Comparison of ENCODE assay signal across 1 cellular context in the genomic region with DNA sequence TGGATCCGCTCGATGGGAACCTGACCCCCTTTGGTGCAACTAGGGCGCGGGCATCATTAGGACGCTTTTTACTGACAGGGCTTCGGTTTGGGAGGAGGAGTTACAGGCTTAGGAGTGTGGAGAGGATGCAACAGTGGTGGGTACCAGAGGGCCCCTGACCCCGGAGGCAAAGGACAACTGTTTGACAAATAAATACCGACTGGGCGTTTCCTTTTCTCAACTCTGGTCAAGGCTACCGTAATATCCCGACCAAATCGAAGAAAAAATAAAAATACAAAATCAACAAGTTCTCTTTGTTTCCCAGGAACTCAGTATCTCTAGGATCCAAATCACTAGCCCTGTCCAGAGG.
TF ChIP-seq lines count a peak whose summit lies in the region.

No MANE protein-coding gene starts in this region.

TF ChIP-seq in HepG2, 621 proteins besides CTCF, POLR2A, EP300 and RAD21 (continued from another document):
- TF ChIP-seq, protein P1, sequence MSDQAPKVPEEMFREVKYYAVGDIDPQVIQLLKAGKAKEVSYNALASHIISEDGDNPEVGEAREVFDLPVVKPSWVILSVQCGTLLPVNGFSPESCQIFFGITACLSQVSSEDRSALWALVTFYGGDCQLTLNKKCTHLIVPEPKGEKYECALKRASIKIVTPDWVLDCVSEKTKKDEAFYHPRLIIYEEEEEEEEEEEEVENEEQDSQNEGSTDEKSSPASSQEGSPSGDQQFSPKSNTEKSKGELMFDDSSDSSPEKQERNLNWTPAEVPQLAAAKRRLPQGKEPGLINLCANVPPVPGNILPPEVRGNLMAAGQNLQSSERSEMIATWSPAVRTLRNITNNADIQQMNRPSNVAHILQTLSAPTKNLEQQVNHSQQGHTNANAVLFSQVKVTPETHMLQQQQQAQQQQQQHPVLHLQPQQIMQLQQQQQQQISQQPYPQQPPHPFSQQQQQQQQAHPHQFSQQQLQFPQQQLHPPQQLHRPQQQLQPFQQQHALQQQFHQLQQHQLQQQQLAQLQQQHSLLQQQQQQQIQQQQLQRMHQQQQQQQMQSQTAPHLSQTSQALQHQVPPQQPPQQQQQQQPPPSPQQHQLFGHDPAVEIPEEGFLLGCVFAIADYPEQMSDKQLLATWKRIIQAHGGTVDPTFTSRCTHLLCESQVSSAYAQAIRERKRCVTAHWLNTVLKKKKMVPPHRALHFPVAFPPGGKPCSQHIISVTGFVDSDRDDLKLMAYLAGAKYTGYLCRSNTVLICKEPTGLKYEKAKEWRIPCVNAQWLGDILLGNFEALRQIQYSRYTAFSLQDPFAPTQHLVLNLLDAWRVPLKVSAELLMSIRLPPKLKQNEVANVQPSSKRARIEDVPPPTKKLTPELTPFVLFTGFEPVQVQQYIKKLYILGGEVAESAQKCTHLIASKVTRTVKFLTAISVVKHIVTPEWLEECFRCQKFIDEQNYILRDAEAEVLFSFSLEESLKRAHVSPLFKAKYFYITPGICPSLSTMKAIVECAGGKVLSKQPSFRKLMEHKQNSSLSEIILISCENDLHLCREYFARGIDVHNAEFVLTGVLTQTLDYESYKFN (CRISPR knock-in tag; conservative IDR thresholded peaks at IDR 0.05) = peak; percentile 51
- TF ChIP-seq HNF4G (IDR thresholded peaks at IDR 0.05; ENCODE audit: borderline replicate concordance, low read depth, low read length) (peak; percentile 35; the same call in 1 of the 2 replicates), HNF4G (CRISPR knock-in tag; IDR thresholded peaks at IDR 0.05; ENCODE audit: borderline replicate concordance, low read depth) (no peak), GABPA (IDR thresholded peaks at IDR 0.05; ENCODE audit: low read depth, low read length) (no peak), GABPA (CRISPR knock-in tag; IDR thresholded peaks at IDR 0.05; ENCODE audit: low read depth) (no peak), GATAD2A (CRISPR knock-in tag; IDR thresholded peaks at IDR 0.05) (0 out of 2 replicates have a peak, but pooled peaks have one; percentile 16), ZNF777 (CRISPR knock-in tag; IDR thresholded peaks at IDR 0.05) (0 out of 2 replicates have a peak, but pooled peaks have one; percentile 10), SP5 (CRISPR knock-in tag; IDR thresholded peaks at IDR 0.05; ENCODE audit: borderline replicate concordance, low read depth) (0 out of 2 replicates have a peak, but pooled peaks have one; percentile 8), HNF4A (CRISPR knock-in tag; IDR thresholded peaks at IDR 0.05) (0 out of 2 replicates have a peak, but pooled peaks have one; percentile 30), NR2F6 (IDR thresholded peaks at IDR 0.05) (peak; percentile 44; the same call in 1 of the 2 replicates), NR2F6 (CRISPR knock-in tag; IDR thresholded peaks at IDR 0.05) (peak; percentile 47; the same call in 1 of the 2 replicates), ZZZ3 (CRISPR knock-in tag; IDR thresholded peaks at IDR 0.05; ENCODE audit: borderline replicate concordance) (no peak), HDAC2 (CRISPR knock-in tag; IDR thresholded peaks at IDR 0.05) (0 out of 2 replicates have a peak, but pooled peaks have one; percentile 3), FOXP1 (IDR thresholded peaks at IDR 0.05) (no peak), FOXP1 (CRISPR knock-in tag; IDR thresholded peaks at IDR 0.05) (no peak), TGIF2 (CRISPR knock-in tag; IDR thresholded peaks at IDR 0.05) (no peak), SOX6 (IDR thresholded peaks at IDR 0.05) (no peak), SOX6 (CRISPR knock-in tag; IDR thresholded peaks at IDR 0.05) (0 out of 2 replicates have a peak, but pooled peaks have one; percentile 25), ETV5 (CRISPR knock-in tag; IDR thresholded peaks at IDR 0.05; ENCODE audit: borderline replicate concordance) (no peak), ZNF790 (CRISPR knock-in tag; IDR thresholded peaks at IDR 0.05; ENCODE audit: borderline replicate concordance) (no peak), ZIK1 (CRISPR knock-in tag; IDR thresholded peaks at IDR 0.05; ENCODE audit: borderline replicate concordance, low read depth) (no peak), NR2F2 (IDR thresholded peaks at IDR 0.05; ENCODE audit: borderline replicate concordance, low read depth) (peak; percentile 54; the same call in 1 of the 2 replicates)
- TF ChIP-seq, protein P2, sequence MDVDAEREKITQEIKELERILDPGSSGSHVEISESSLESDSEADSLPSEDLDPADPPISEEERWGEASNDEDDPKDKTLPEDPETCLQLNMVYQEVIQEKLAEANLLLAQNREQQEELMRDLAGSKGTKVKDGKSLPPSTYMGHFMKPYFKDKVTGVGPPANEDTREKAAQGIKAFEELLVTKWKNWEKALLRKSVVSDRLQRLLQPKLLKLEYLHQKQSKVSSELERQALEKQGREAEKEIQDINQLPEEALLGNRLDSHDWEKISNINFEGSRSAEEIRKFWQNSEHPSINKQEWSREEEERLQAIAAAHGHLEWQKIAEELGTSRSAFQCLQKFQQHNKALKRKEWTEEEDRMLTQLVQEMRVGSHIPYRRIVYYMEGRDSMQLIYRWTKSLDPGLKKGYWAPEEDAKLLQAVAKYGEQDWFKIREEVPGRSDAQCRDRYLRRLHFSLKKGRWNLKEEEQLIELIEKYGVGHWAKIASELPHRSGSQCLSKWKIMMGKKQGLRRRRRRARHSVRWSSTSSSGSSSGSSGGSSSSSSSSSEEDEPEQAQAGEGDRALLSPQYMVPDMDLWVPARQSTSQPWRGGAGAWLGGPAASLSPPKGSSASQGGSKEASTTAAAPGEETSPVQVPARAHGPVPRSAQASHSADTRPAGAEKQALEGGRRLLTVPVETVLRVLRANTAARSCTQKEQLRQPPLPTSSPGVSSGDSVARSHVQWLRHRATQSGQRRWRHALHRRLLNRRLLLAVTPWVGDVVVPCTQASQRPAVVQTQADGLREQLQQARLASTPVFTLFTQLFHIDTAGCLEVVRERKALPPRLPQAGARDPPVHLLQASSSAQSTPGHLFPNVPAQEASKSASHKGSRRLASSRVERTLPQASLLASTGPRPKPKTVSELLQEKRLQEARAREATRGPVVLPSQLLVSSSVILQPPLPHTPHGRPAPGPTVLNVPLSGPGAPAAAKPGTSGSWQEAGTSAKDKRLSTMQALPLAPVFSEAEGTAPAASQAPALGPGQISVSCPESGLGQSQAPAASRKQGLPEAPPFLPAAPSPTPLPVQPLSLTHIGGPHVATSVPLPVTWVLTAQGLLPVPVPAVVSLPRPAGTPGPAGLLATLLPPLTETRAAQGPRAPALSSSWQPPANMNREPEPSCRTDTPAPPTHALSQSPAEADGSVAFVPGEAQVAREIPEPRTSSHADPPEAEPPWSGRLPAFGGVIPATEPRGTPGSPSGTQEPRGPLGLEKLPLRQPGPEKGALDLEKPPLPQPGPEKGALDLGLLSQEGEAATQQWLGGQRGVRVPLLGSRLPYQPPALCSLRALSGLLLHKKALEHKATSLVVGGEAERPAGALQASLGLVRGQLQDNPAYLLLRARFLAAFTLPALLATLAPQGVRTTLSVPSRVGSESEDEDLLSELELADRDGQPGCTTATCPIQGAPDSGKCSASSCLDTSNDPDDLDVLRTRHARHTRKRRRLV (CRISPR knock-in tag; IDR thresholded peaks at IDR 0.05) = no peak
- TF ChIP-seq, protein P3, sequence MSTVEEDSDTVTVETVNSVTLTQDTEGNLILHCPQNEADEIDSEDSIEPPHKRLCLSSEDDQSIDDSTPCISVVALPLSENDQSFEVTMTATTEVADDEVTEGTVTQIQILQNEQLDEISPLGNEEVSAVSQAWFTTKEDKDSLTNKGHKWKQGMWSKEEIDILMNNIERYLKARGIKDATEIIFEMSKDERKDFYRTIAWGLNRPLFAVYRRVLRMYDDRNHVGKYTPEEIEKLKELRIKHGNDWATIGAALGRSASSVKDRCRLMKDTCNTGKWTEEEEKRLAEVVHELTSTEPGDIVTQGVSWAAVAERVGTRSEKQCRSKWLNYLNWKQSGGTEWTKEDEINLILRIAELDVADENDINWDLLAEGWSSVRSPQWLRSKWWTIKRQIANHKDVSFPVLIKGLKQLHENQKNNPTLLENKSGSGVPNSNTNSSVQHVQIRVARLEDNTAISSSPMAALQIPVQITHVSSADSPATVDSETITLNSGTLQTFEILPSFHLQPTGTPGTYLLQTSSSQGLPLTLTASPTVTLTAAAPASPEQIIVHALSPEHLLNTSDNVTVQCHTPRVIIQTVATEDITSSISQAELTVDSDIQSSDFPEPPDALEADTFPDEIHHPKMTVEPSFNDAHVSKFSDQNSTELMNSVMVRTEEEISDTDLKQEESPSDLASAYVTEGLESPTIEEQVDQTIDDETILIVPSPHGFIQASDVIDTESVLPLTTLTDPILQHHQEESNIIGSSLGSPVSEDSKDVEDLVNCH (CRISPR knock-in tag; IDR thresholded peaks at IDR 0.05) = no peak
- TF ChIP-seq, protein P4, sequence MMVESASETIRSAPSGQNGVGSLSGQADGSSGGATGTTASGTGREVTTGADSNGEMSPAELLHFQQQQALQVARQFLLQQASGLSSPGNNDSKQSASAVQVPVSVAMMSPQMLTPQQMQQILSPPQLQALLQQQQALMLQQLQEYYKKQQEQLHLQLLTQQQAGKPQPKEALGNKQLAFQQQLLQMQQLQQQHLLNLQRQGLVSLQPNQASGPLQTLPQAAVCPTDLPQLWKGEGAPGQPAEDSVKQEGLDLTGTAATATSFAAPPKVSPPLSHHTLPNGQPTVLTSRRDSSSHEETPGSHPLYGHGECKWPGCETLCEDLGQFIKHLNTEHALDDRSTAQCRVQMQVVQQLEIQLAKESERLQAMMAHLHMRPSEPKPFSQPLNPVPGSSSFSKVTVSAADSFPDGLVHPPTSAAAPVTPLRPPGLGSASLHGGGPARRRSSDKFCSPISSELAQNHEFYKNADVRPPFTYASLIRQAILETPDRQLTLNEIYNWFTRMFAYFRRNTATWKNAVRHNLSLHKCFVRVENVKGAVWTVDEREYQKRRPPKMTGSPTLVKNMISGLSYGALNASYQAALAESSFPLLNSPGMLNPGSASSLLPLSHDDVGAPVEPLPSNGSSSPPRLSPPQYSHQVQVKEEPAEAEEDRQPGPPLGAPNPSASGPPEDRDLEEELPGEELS (CRISPR knock-in tag; IDR thresholded peaks at IDR 0.05) = 0 out of 2 replicates have a peak, but pooled peaks have one; percentile 23
- TF ChIP-seq, protein P5, sequence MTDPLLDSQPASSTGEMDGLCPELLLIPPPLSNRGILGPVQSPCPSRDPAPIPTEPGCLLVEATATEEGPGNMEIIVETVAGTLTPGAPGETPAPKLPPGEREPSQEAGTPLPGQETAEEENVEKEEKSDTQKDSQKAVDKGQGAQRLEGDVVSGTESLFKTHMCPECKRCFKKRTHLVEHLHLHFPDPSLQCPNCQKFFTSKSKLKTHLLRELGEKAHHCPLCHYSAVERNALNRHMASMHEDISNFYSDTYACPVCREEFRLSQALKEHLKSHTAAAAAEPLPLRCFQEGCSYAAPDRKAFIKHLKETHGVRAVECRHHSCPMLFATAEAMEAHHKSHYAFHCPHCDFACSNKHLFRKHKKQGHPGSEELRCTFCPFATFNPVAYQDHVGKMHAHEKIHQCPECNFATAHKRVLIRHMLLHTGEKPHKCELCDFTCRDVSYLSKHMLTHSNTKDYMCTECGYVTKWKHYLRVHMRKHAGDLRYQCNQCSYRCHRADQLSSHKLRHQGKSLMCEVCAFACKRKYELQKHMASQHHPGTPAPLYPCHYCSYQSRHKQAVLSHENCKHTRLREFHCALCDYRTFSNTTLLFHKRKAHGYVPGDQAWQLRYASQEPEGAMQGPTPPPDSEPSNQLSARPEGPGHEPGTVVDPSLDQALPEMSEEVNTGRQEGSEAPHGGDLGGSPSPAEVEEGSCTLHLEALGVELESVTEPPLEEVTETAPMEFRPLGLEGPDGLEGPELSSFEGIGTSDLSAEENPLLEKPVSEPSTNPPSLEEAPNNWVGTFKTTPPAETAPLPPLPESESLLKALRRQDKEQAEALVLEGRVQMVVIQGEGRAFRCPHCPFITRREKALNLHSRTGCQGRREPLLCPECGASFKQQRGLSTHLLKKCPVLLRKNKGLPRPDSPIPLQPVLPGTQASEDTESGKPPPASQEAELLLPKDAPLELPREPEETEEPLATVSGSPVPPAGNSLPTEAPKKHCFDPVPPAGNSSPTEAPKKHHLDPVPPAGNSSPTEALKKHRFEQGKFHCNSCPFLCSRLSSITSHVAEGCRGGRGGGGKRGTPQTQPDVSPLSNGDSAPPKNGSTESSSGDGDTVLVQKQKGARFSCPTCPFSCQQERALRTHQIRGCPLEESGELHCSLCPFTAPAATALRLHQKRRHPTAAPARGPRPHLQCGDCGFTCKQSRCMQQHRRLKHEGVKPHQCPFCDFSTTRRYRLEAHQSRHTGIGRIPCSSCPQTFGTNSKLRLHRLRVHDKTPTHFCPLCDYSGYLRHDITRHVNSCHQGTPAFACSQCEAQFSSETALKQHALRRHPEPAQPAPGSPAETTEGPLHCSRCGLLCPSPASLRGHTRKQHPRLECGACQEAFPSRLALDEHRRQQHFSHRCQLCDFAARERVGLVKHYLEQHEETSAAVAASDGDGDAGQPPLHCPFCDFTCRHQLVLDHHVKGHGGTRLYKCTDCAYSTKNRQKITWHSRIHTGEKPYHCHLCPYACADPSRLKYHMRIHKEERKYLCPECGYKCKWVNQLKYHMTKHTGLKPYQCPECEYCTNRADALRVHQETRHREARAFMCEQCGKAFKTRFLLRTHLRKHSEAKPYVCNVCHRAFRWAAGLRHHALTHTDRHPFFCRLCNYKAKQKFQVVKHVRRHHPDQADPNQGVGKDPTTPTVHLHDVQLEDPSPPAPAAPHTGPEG (CRISPR knock-in tag; IDR thresholded peaks at IDR 0.05) = no peak
- TF ChIP-seq, protein P6, sequence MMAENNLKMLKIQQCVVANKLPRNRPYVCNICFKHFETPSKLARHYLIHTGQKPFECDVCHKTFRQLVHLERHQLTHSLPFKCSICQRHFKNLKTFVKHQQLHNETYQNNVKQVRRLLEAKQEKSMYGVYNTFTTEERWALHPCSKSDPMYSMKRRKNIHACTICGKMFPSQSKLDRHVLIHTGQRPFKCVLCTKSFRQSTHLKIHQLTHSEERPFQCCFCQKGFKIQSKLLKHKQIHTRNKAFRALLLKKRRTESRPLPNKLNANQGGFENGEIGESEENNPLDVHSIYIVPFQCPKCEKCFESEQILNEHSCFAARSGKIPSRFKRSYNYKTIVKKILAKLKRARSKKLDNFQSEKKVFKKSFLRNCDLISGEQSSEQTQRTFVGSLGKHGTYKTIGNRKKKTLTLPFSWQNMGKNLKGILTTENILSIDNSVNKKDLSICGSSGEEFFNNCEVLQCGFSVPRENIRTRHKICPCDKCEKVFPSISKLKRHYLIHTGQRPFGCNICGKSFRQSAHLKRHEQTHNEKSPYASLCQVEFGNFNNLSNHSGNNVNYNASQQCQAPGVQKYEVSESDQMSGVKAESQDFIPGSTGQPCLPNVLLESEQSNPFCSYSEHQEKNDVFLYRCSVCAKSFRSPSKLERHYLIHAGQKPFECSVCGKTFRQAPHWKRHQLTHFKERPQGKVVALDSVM (CRISPR knock-in tag; IDR thresholded peaks at IDR 0.05) = no peak
